In genomic region chr15:40803076-40803475, GRCh38 we compare ENCODE assay signal across 20 cellular contexts. TPM values are rescaled to one million over a fixed set of nuclear protein-coding genes. Genes with fewer than 3 reads are reported as not detected.
A peak's percentile ranks its signal among the peaks of the same experiment; 100 is the strongest.
DNase-seq lines count a peak whose midpoint lies in the region; ATAC-seq, FAIRE-seq and TF ChIP-seq lines count a peak whose summit lies in the region.
"Had no signal": no experiment of that assay in that cellular context is flagged by ENCODE, and none has a peak within 500 bp of the region (broad histone marks: within the 10 kb centered on the region; RNA-seq: fewer than 3 reads in every experiment).

No MANE protein-coding gene starts in this region.

- in situ Hi-C loops in GM12878 (cut with MboI) (no loop called here), gastrocnemius medialis (cut with MboI; ENCODE audit: low sequenced_read_pairs in 4 of 4) (loop anchor here in 2 of 4 donors (10.0 kb wide), 1 partner anchor 48 kb away; the partner anchor contains the start of gene RMDN3 (in 2 of the 2))

- no peak for FAIRE-seq in GM12878 (lab: Jason Lieb, UNC)
- FAIRE-seq: GM18507, H54 had no signal

- intact Hi-C loops in GM12878 (cut with micrococcal nuclease; ENCODE audit: unreplicated experiment) (no loop called here), gastrocnemius medialis (cut with DNase I; ENCODE audit: low total_unique reads) (loop anchor here (10.0 kb wide), 2 partner anchors 92 to 208 kb away; partner anchors contain the start of genes KNL1 and VPS18)

- ATAC-seq in GM12878 (no peak), gastrocnemius medialis (no peak), HG03108 (IDR thresholded peaks at IDR 0.05; ENCODE audit: unreplicated experiment) (no peak), HG02970 (IDR thresholded peaks at IDR 0.05; ENCODE audit: low FRiP score, unreplicated experiment) (no peak)
- ATAC-seq: CD8-positive, alpha-beta T cell; GM23338 had no signal

- no peak for TF ChIP-seq EP300 in GM12878 (IDR thresholded peaks at IDR 0.05; ENCODE audit: borderline replicate concordance in 1 of 2, control insufficient read depth in 1 of 2, low read depth in 2 of 2, low read length in 2 of 2)

- TF ChIP-seq CTCF in 22Rv1 (IDR thresholded peaks at IDR 0.05): no peak
- TF ChIP-seq CTCF in GM12878 (IDR thresholded peaks at IDR 0.05 in 2 of 3, conservative IDR thresholded peaks at IDR 0.05 in 1 of 3; ENCODE audit: control insufficient read depth in 2 of 3, extremely low read depth in 1 of 3, insufficient read depth in 1 of 3, low read depth in 3 of 3, low read length in 3 of 3): no peak
- no peak for TF ChIP-seq CTCF in liver (IDR thresholded peaks at IDR 0.05; ENCODE audit: low read depth, low read length, missing input control)
- no peak for TF ChIP-seq CTCF in gastrocnemius medialis (IDR thresholded peaks at IDR 0.05 in 4 of 5, conservative IDR thresholded peaks at IDR 0.05 in 1 of 5)

- TF ChIP-seq POLR2A in GM12878 (IDR thresholded peaks at IDR 0.05; ENCODE audit: low read depth, low read length): no peak
- no peak for TF ChIP-seq POLR2A in gastrocnemius medialis (IDR thresholded peaks at IDR 0.05)

- SMC1A ChIA-PET in GM12878 (lab: Charles Lee; ENCODE audit: uncharacterized antibody, unreplicated experiment): interaction anchor here (1.4 kb wide), 1 partner anchor 57 kb away, joined by 4 read pairs; no protein-coding TSS in a partner anchor

- no peak overlapping the region for H3K4me2 ChIP-seq in GM12878 (ENCODE audit: control insufficient read depth, insufficient read depth)
- H3K4me2 ChIP-seq: BLaER1, GM23338 had no signal

- no peaks in the 10 kb centered on the region for H4K20me1 ChIP-seq in GM12878 (ENCODE audit: control insufficient read depth, insufficient read depth)
- H4K20me1 ChIP-seq: BLaER1 had no signal

- POLR2A ChIA-PET in GM12878 (lab: Charles Lee): interaction anchor here (0.6 to 0.8 kb wide), 2 partner anchors 11 to 60 kb away, joined by 3 to 4 read pairs; no protein-coding TSS in a partner anchor

- 100% methylated on average over 2 of the region's 2 CpGs for WGBS in GM12878 (ENCODE audit: insufficient coverage, insufficient replicate concordance, low lambda C conversion rate, missing lambda C conversion rate)
- WGBS in liver: 50% methylated on average over 2 of the region's 2 CpGs

- H3K79me2 ChIP-seq in GM12878 (ENCODE audit: control insufficient read depth, insufficient read depth, low read length): peaks cover 18% of the 10 kb centered on the region

- RAD21 ChIA-PET in GM12878 (lab: Charles Lee; ENCODE audit: unreplicated experiment): no interaction called here

- CTCF ChIA-PET in GM12878 (lab: Yijun Ruan, JAX): interaction anchor here (1.1 to 2.6 kb wide), 3 partner anchors 9 to 91 kb away, joined by 3 to 9 read pairs (median 4); no protein-coding TSS in a partner anchor

- H3K4me3 ChIP-seq in GM12878 (no peak overlapping the region), liver (ENCODE audit: low read depth in 1 of 3, low read length in 3 of 3) (no peak overlapping the region), gastrocnemius medialis (no peak overlapping the region)
- H3K4me3 ChIP-seq: BLaER1, GM23338 had no signal

- H3K36me3 ChIP-seq in GM12878 (ENCODE audit: control insufficient read depth in 2 of 2, insufficient read depth in 2 of 2, low read length in 1 of 2) (no peaks in the 10 kb centered on the region), liver (ENCODE audit: control insufficient read depth in 4 of 4, insufficient read depth in 3 of 4, low read depth in 1 of 4, low read length in 3 of 4) (no peaks in the 10 kb centered on the region), gastrocnemius medialis (no peaks in the 10 kb centered on the region)

- TF ChIP-seq RAD21 in GM12878 (IDR thresholded peaks at IDR 0.05; ENCODE audit: insufficient read depth, low read depth, low read length): no peak
- TF ChIP-seq RAD21 in liver (IDR thresholded peaks at IDR 0.05): no peak

- H3K27ac ChIP-seq in 22Rv1 (peak overlapping the region; percentile 27; the same call in 1 of the 2 replicates), GM12878 (ENCODE audit: control insufficient read depth, insufficient read depth) (no peak overlapping the region), liver (ENCODE audit: low read depth in 1 of 2, low read length in 2 of 2) (peak overlapping the region in 1 of 2 donors; percentile 6), gastrocnemius medialis (peak overlapping the region; percentile 13 to 64 (median 47))
- H3K27ac ChIP-seq: BLaER1 had no signal

- H3K4me1 ChIP-seq in GM12878 (ENCODE audit: control insufficient read depth, insufficient read depth, low read length) (peaks cover 4% of the 10 kb centered on the region; the same call in 1 of the 2 replicates), liver (ENCODE audit: control insufficient read depth in 4 of 4, insufficient read depth in 4 of 4, low read length in 3 of 4) (peaks cover 16 to 54% (median 44%) of the 10 kb centered on the region in 4 donors), gastrocnemius medialis (peaks cover 22 to 40% of the 10 kb centered on the region in 2 donors)

- DNase-seq in GM12878 (ENCODE audit: low read depth, low spot score): no peak
- DNase-seq in gastrocnemius medialis: no peak
- no peak for DNase-seq in NCI-H1105 treated with DMSO at 0.1 percent for 48 hours (lab: John Stamatoyannopoulos, UW)
- DNase-seq: 8988T; Calu3; CD8-positive, alpha-beta T cell; DMS79 treated with DMSO at 0.1 percent for 48 hours; GF-D8; HCEC 1CT; KG1 had no signal

- no peak overlapping the region for H3K9ac ChIP-seq in GM12878 (ENCODE audit: control insufficient read depth, insufficient read depth, low read length)
- no peak overlapping the region for H3K9ac ChIP-seq in liver (ENCODE audit: low read depth in 1 of 2, low read length in 2 of 2)
- H3K9ac ChIP-seq: BLaER1 had no signal

- H3K27me3 ChIP-seq in GM12878 (replicated peaks in 1 of 2; ENCODE audit: control insufficient read depth in 2 of 2, insufficient read depth in 2 of 2, low read length in 1 of 2): no peaks in the 10 kb centered on the region
- H3K27me3 ChIP-seq in liver (ENCODE audit: control insufficient read depth in 4 of 4, insufficient read depth in 4 of 4, low read length in 3 of 4): no peaks in the 10 kb centered on the region
- H3K27me3 ChIP-seq in gastrocnemius medialis: no peaks in the 10 kb centered on the region
- H3K27me3 ChIP-seq: BLaER1 had no signal

- H3K9me3 ChIP-seq in GM12878 (replicated peaks; ENCODE audit: control insufficient read depth, insufficient read depth, low read length) (no peaks in the 10 kb centered on the region), liver (ENCODE audit: control insufficient read depth in 4 of 4, low read length in 3 of 4) (no peaks in the 10 kb centered on the region), gastrocnemius medialis (no peaks in the 10 kb centered on the region)
- H3K9me3 ChIP-seq: BLaER1 had no signal

- no peak overlapping the region for H2AFZ ChIP-seq in GM12878 (ENCODE audit: control insufficient read depth, low read depth, low read length)
- H2AFZ ChIP-seq: GM23338 had no signal

- TSS peak; percentile 27 for BruUV-seq in GM12878 (replicated peaks; lab: Mats Ljungman, UMichigan)

RNA-seq across cellular contexts. Expression of gene ZFYVE19, which starts 3.8 kb away (rescaled TPM):
- 61.9 and 67.4 TPM in 2 replicates for total RNA-seq in GM12878 (2013; cell fraction: nucleolus; rRNA removed)
- total RNA-seq in GM12878 (2014; rRNA removed): 16.8 and 20.2 TPM in 2 replicates
- 11.5 and 12.4 TPM in 2 replicates for total RNA-seq in GM12878 (2014; rRNA removed; fragmentation: Illumina TruSeq; extraction: Trizol)
- total RNA-seq in GM12878 (2021): 14.9 and 17.1 TPM in 2 replicates
- polyA plus RNA-seq in GM12878 (2011; ENCODE audit: low read depth): 10.3 TPM
- polyA plus RNA-seq in GM12878 (2011; rRNA removed): 23.7 and 36.3 TPM in 2 replicates
- 48.4 and 52.3 TPM in 2 replicates for polyA plus RNA-seq in GM12878 (2011; cell fraction: cytosol; rRNA removed)
- polyA plus RNA-seq in GM12878 (2011; cell fraction: nucleus; rRNA removed): 147 and 170 TPM in 2 replicates
- 18.4 and 19.2 TPM in 2 replicates for polyA plus RNA-seq in GM12878 (2012)
- polyA plus RNA-seq in GM12878 (2014; fragmentation: Illumina TruSeq; extraction: Trizol): 22.2 and 27.3 TPM in 2 replicates
- 1 to 10 TPM; 1.7 to 4.4 TPM for polyA plus RNA-seq in GM12878 (2014; fragmentation: Nextera tagmentation; extraction: Ambion mirVana)
- polyA plus RNA-seq in GM12878 (2014; rRNA removed): 27.1 and 30.7 TPM in 2 replicates
- polyA plus RNA-seq in GM12878 (2016; fragmentation: Nextera tagmentation; extraction: Ambion mirVana): 10 to 100 TPM; 16.0 to 17.2 TPM
- 31.0 and 42.7 TPM in 2 replicates for polyA minus RNA-seq in GM12878 (2011; rRNA and poly(A)+ RNA removed)
- polyA minus RNA-seq in GM12878 (2011; cell fraction: cytosol; rRNA and poly(A)+ RNA removed): 9.1 and 18.2 TPM in 2 replicates
- 26.5 and 36.1 TPM in 2 replicates for polyA minus RNA-seq in GM12878 (2011; cell fraction: nucleus; rRNA and poly(A)+ RNA removed)
- 10 to 100 TPM; 10.4 to 41.2 TPM for total RNA-seq in liver
- polyA plus RNA-seq in liver: 10 to 100 TPM; 18.4 to 21.0 TPM
- total RNA-seq in gastrocnemius medialis: 10 to 100 TPM; 11.4 to 18.9 (median 14.7) TPM

RNA-seq across cellular contexts. Expression of gene DNAJC17, which starts 4.2 kb away (rescaled TPM):
- 49.9 and 53.9 TPM in 2 replicates for total RNA-seq in GM12878 (2013; cell fraction: nucleolus; rRNA removed)
- 39.2 and 42.8 TPM in 2 replicates for total RNA-seq in GM12878 (2014; rRNA removed)
- 43.4 and 51.1 TPM in 2 replicates for total RNA-seq in GM12878 (2014; rRNA removed; fragmentation: Illumina TruSeq; extraction: Trizol)
- total RNA-seq in GM12878 (2021): 39.3 and 43.5 TPM in 2 replicates
- 16.0 TPM for polyA plus RNA-seq in GM12878 (2011; ENCODE audit: low read depth)
- 34.0 and 39.9 TPM in 2 replicates for polyA plus RNA-seq in GM12878 (2011; rRNA removed)
- 41.5 and 71.0 TPM in 2 replicates for polyA plus RNA-seq in GM12878 (2011; cell fraction: cytosol; rRNA removed)
- 55.1 and 65.9 TPM in 2 replicates for polyA plus RNA-seq in GM12878 (2011; cell fraction: nucleus; rRNA removed)
- 25.8 and 27.8 TPM in 2 replicates for polyA plus RNA-seq in GM12878 (2012)
- polyA plus RNA-seq in GM12878 (2014; fragmentation: Illumina TruSeq; extraction: Trizol): 52.7 and 62.8 TPM in 2 replicates
- 10 to 100 TPM in 1 of 2 experiments, 1 to 10 TPM in 1; 6.1 to 11.5 TPM for polyA plus RNA-seq in GM12878 (2014; fragmentation: Nextera tagmentation; extraction: Ambion mirVana)
- polyA plus RNA-seq in GM12878 (2014; rRNA removed): 50.2 and 61.0 TPM in 2 replicates
- 10 to 100 TPM; 48.0 to 55.7 TPM for polyA plus RNA-seq in GM12878 (2016; fragmentation: Nextera tagmentation; extraction: Ambion mirVana)
- polyA minus RNA-seq in GM12878 (2011; rRNA and poly(A)+ RNA removed): 20.0 and 29.1 TPM in 2 replicates
- polyA minus RNA-seq in GM12878 (2011; cell fraction: cytosol; rRNA and poly(A)+ RNA removed): 11.4 and 12.1 TPM in 2 replicates
- 8.7 and 14.6 TPM in 2 replicates for polyA minus RNA-seq in GM12878 (2011; cell fraction: nucleus; rRNA and poly(A)+ RNA removed)
- 10 to 100 TPM in 1 of 2 donors, 1 to 10 TPM in 1; 10.0 to 13.8 TPM for total RNA-seq in liver
- 10 to 100 TPM; 25.9 to 32.5 TPM for polyA plus RNA-seq in liver
- total RNA-seq in gastrocnemius medialis: 10 to 100 TPM in 2 of 4 donors, 1 to 10 TPM in 2; 5.3 to 25.0 (median 11.4) TPM

RNA-seq across cellular contexts. Expression of gene PPP1R14D, which starts 25.4 kb away (rescaled TPM):
- total RNA-seq in GM12878 (2013; cell fraction: nucleolus; rRNA removed): not detected in 2 replicates
- not detected in 2 replicates for total RNA-seq in GM12878 (2014; rRNA removed)
- not detected in 2 replicates for total RNA-seq in GM12878 (2014; rRNA removed; fragmentation: Illumina TruSeq; extraction: Trizol)
- total RNA-seq in GM12878 (2021): not detected in 2 replicates
- polyA plus RNA-seq in GM12878 (2011; ENCODE audit: low read depth): not detected
- 0.10 TPM in 1 of 2 replicates, not detected in the other for polyA plus RNA-seq in GM12878 (2011; rRNA removed)
- polyA plus RNA-seq in GM12878 (2011; cell fraction: cytosol; rRNA removed): not detected in 2 replicates
- polyA plus RNA-seq in GM12878 (2011; cell fraction: nucleus; rRNA removed): not detected in 2 replicates
- polyA plus RNA-seq in GM12878 (2012): not detected in 2 replicates
- polyA plus RNA-seq in GM12878 (2014; fragmentation: Illumina TruSeq; extraction: Trizol): not detected in 2 replicates
- not detected for polyA plus RNA-seq in GM12878 (2014; fragmentation: Nextera tagmentation; extraction: Ambion mirVana)
- polyA plus RNA-seq in GM12878 (2014; rRNA removed): not detected in 2 replicates
- not detected for polyA plus RNA-seq in GM12878 (2016; fragmentation: Nextera tagmentation; extraction: Ambion mirVana)
- polyA minus RNA-seq in GM12878 (2011; rRNA and poly(A)+ RNA removed): not detected in 2 replicates
- not detected in 2 replicates for polyA minus RNA-seq in GM12878 (2011; cell fraction: cytosol; rRNA and poly(A)+ RNA removed)
- polyA minus RNA-seq in GM12878 (2011; cell fraction: nucleus; rRNA and poly(A)+ RNA removed): not detected in 2 replicates
- not detected for total RNA-seq in liver
- polyA plus RNA-seq in liver: not detected
- under 1 TPM in 1 of 4 donors, not detected in 3; 0.51 TPM for total RNA-seq in gastrocnemius medialis
- total RNA-seq: A673; CD8-positive, alpha-beta T cell; GM23338 had no signal
- polyA plus RNA-seq: AG04450, GM23338 had no signal

RNA-seq across cellular contexts. Expression of gene C15orf62, which starts 33.3 kb away (rescaled TPM):
- total RNA-seq in GM12878 (2013; cell fraction: nucleolus; rRNA removed): 0.96 and 1.4 TPM in 2 replicates
- total RNA-seq in GM12878 (2014; rRNA removed): 0.44 and 0.68 TPM in 2 replicates
- 0.37 and 0.54 TPM in 2 replicates for total RNA-seq in GM12878 (2014; rRNA removed; fragmentation: Illumina TruSeq; extraction: Trizol)
- total RNA-seq in GM12878 (2021): 0.24 and 0.56 TPM in 2 replicates
- polyA plus RNA-seq in GM12878 (2011; ENCODE audit: low read depth): 0.76 TPM
- 0.07 and 0.11 TPM in 2 replicates for polyA plus RNA-seq in GM12878 (2011; rRNA removed)
- polyA plus RNA-seq in GM12878 (2011; cell fraction: cytosol; rRNA removed): 0.04 and 0.12 TPM in 2 replicates
- polyA plus RNA-seq in GM12878 (2011; cell fraction: nucleus; rRNA removed): 0.35 and 0.51 TPM in 2 replicates
- polyA plus RNA-seq in GM12878 (2012): 1.00 and 1.4 TPM in 2 replicates
- polyA plus RNA-seq in GM12878 (2014; fragmentation: Illumina TruSeq; extraction: Trizol): 0.25 TPM in 1 of 2 replicates, not detected in the other
- under 1 TPM in 1 of 2 experiments, not detected in 1; 0.06 TPM for polyA plus RNA-seq in GM12878 (2014; fragmentation: Nextera tagmentation; extraction: Ambion mirVana)
- 0.18 and 0.28 TPM in 2 replicates for polyA plus RNA-seq in GM12878 (2014; rRNA removed)
- polyA plus RNA-seq in GM12878 (2016; fragmentation: Nextera tagmentation; extraction: Ambion mirVana): under 1 TPM; 0.40 to 0.50 TPM
- polyA minus RNA-seq in GM12878 (2011; rRNA and poly(A)+ RNA removed): 0.22 and 0.26 TPM in 2 replicates
- polyA minus RNA-seq in GM12878 (2011; cell fraction: cytosol; rRNA and poly(A)+ RNA removed): not detected in 2 replicates
- polyA minus RNA-seq in GM12878 (2011; cell fraction: nucleus; rRNA and poly(A)+ RNA removed): 0.48 and 0.96 TPM in 2 replicates
- total RNA-seq in liver: under 1 TPM; 0.19 to 0.92 TPM
- polyA plus RNA-seq in liver: under 1 TPM; 0.43 to 0.75 TPM
- under 1 TPM in 2 of 4 donors, not detected in 2; 0.09 to 0.49 TPM for total RNA-seq in gastrocnemius medialis

RNA-seq across cellular contexts. Expression of gene GCHFR, which starts 39.2 kb away (rescaled TPM):
- total RNA-seq in GM12878 (2013; cell fraction: nucleolus; rRNA removed): 8.3 and 9.9 TPM in 2 replicates
- 67.0 and 69.5 TPM in 2 replicates for total RNA-seq in GM12878 (2014; rRNA removed)
- total RNA-seq in GM12878 (2014; rRNA removed; fragmentation: Illumina TruSeq; extraction: Trizol): 22.9 and 23.9 TPM in 2 replicates
- 43.9 and 45.3 TPM in 2 replicates for total RNA-seq in GM12878 (2021)
- 10.2 TPM for polyA plus RNA-seq in GM12878 (2011; ENCODE audit: low read depth)
- polyA plus RNA-seq in GM12878 (2011; rRNA removed): 7.1 and 14.8 TPM in 2 replicates
- 37.5 and 44.6 TPM in 2 replicates for polyA plus RNA-seq in GM12878 (2011; cell fraction: cytosol; rRNA removed)
- 16.1 and 23.2 TPM in 2 replicates for polyA plus RNA-seq in GM12878 (2011; cell fraction: nucleus; rRNA removed)
- 34.4 and 37.9 TPM in 2 replicates for polyA plus RNA-seq in GM12878 (2012)
- 3.3 and 16.9 TPM in 2 replicates for polyA plus RNA-seq in GM12878 (2014; fragmentation: Illumina TruSeq; extraction: Trizol)
- polyA plus RNA-seq in GM12878 (2014; fragmentation: Nextera tagmentation; extraction: Ambion mirVana): 10 to 100 TPM; 10.5 to 25.4 TPM
- 88.2 and 94.0 TPM in 2 replicates for polyA plus RNA-seq in GM12878 (2014; rRNA removed)
- 10 to 100 TPM; 68.0 to 77.3 TPM for polyA plus RNA-seq in GM12878 (2016; fragmentation: Nextera tagmentation; extraction: Ambion mirVana)
- polyA minus RNA-seq in GM12878 (2011; rRNA and poly(A)+ RNA removed): 4.8 and 9.0 TPM in 2 replicates
- 6.5 and 11.1 TPM in 2 replicates for polyA minus RNA-seq in GM12878 (2011; cell fraction: cytosol; rRNA and poly(A)+ RNA removed)
- 6.6 and 7.7 TPM in 2 replicates for polyA minus RNA-seq in GM12878 (2011; cell fraction: nucleus; rRNA and poly(A)+ RNA removed)
- total RNA-seq in liver: 10 to 100 TPM; 50.5 to 58.7 TPM
- polyA plus RNA-seq in liver: 100 to 1,000 TPM; 178 to 229 TPM
- total RNA-seq in gastrocnemius medialis: 10 to 100 TPM in 3 of 4 donors, under 1 TPM in 1; 0.49 to 16.9 (median 14.4) TPM
